In genomic region chr12:19893514-19893913, GRCh38 we compare ENCODE assay signal across 10 cellular contexts.
DNase-seq lines count a peak whose midpoint lies in the region; ATAC-seq and TF ChIP-seq lines count a peak whose summit lies in the region.
"Had no signal": no experiment of that assay in that cellular context is flagged by ENCODE, and none has a peak within 500 bp of the region (broad histone marks: within the 10 kb centered on the region; RNA-seq: fewer than 3 reads in every experiment).

No MANE protein-coding gene starts in this region.

- H3K9me3 ChIP-seq in MM.1S (replicated peaks; ENCODE audit: insufficient read depth, low read length), result no peaks in the 10 kb centered on the region
- H3K9me3 ChIP-seq: ovary had no signal

- peak overlapping the region; percentile 93; the same call in 1 of the 2 replicates for H3K27ac ChIP-seq in MM.1S (ENCODE audit: low read length)
- H3K27ac ChIP-seq: ovary had no signal

- peak overlapping the region; percentile 62 for H2AFZ ChIP-seq in MM.1S (ENCODE audit: low read length)

- H3K4me2 ChIP-seq in MM.1S (ENCODE audit: low read depth, low read length), result peak overlapping the region; percentile 89

- no peak overlapping the region for H3K4me3 Mint-ChIP-seq in osteocyte (ENCODE audit: unreplicated experiment)

- H3K27me3 ChIP-seq in MM.1S (replicated peaks; ENCODE audit: insufficient read depth, low read length), result no peaks in the 10 kb centered on the region
- H3K27me3 ChIP-seq: ovary had no signal

- no peaks in the 10 kb centered on the region for H3K79me2 ChIP-seq in MM.1S (ENCODE audit: low read length)

- ATAC-seq in GM19467 (IDR thresholded peaks at IDR 0.05; ENCODE audit: unreplicated experiment), result no peak
- ATAC-seq in GM19328 (IDR thresholded peaks at IDR 0.05; ENCODE audit: unreplicated experiment), result no peak
- ATAC-seq: Panc1 had no signal

- DNase-seq in GM10248 (ENCODE audit: extremely low spot score) (peak; percentile 9), MM.1S (peak; percentile 58), dermis blood vessel endothelial cell (peak; percentile 31), osteocyte (ENCODE audit: extremely low spot score, unreplicated experiment) (no peak), posterior cingulate gyrus (no peak)
- DNase-seq: activated T-cell treated with anti-CD3 and anti-CD28 coated beads, Interleukin-2, amount 50 U/mL, for 4 hours; ovary had no signal

- CTCF ChIA-PET in GM10248 (lab: Yijun Ruan, JAX), result interaction anchor here (0.6 to 3.2 kb wide), 11 partner anchors 11 to 153 kb away, joined by 3 to 15 read pairs (median 7); no protein-coding TSS in a partner anchor

- TF ChIP-seq CTCF in GM10248 (IDR thresholded peaks at IDR 0.05; ENCODE audit: control extremely low read depth, extremely low read depth, low read depth, missing control alignments), result peak; percentile 22
- TF ChIP-seq CTCF in MM.1S (IDR thresholded peaks at IDR 0.05; ENCODE audit: low read length), result peak; percentile 45
- peak; percentile 37 for TF ChIP-seq CTCF in osteocyte (IDR thresholded peaks at IDR 0.05)

- peaks cover 17% of the 10 kb centered on the region for H3F3A ChIP-seq in MM.1S (ENCODE audit: insufficient read depth, low read length)

- no peaks in the 10 kb centered on the region for H4K20me1 ChIP-seq in MM.1S (ENCODE audit: insufficient read depth, low read length)

- peaks cover 69% of the 10 kb centered on the region for H3K4me1 Mint-ChIP-seq in osteocyte (ENCODE audit: unreplicated experiment)

- H3K9ac ChIP-seq in MM.1S (ENCODE audit: low read length), result peak overlapping the region; percentile 60

- H3K9me3 Mint-ChIP-seq in osteocyte (ENCODE audit: unreplicated experiment), result no peaks in the 10 kb centered on the region
- H3K9me3 Mint-ChIP-seq: activated T-cell treated with anti-CD3 and anti-CD28 coated beads, Interleukin-2, amount 50 U/mL, for 4 hours had no signal

- POLR2A ChIA-PET in GM10248 (lab: Yijun Ruan, JAX), result no interaction called here

- no peak overlapping the region for H3K27ac Mint-ChIP-seq in osteocyte (ENCODE audit: unreplicated experiment)

- intact Hi-C loops in posterior cingulate gyrus (cut with DNase I), result no loop called here

- H3K36me3 Mint-ChIP-seq in osteocyte (ENCODE audit: unreplicated experiment), result peaks cover 1% of the 10 kb centered on the region

- H3K4me1 ChIP-seq in MM.1S (ENCODE audit: low read length), result peaks cover 32% of the 10 kb centered on the region

- H3K36me3 ChIP-seq in MM.1S (replicated peaks; ENCODE audit: insufficient read depth, low read length), result no peaks in the 10 kb centered on the region
- H3K36me3 ChIP-seq: ovary had no signal

- H3K9me2 ChIP-seq in MM.1S (replicated peaks; ENCODE audit: insufficient read depth, low read length), result no peaks in the 10 kb centered on the region

- H3K4me3 ChIP-seq in MM.1S (ENCODE audit: low read length), result no peak overlapping the region
- H3K4me3 ChIP-seq: ovary had no signal

- no peaks in the 10 kb centered on the region for H3K27me3 Mint-ChIP-seq in osteocyte (ENCODE audit: unreplicated experiment)

Comparison
In these comparisons a context has a peak if more than half of its experiments do, and no peak if none do; other contexts are left out.
1. DNase-seq: peak in GM10248 (single experiment), MM.1S (single experiment) and dermis blood vessel endothelial cell (single experiment); none in osteocyte (single experiment) and posterior cingulate gyrus (0 of 10).
2. Peak in every context shown above with its lines, with median percentiles within 50 percentile points of each other: CTCF ChIP-seq.